ENCODE assay signal across 9 cellular contexts in genomic region chr17:27760069-27760885, GRCh38. TPM values are rescaled to one million over a fixed set of nuclear protein-coding genes. Genes with fewer than 3 reads are reported as not detected.
DNase-seq lines count a peak whose midpoint lies in the region; ATAC-seq and TF ChIP-seq lines count a peak whose summit lies in the region.
"Had no signal": no experiment of that assay in that cellular context is flagged by ENCODE, and none has a peak within 500 bp of the region (broad histone marks: within the 10 kb centered on the region; RNA-seq: fewer than 3 reads in every experiment).

No MANE protein-coding gene starts in this region.

- H3K9me2 ChIP-seq in SU-DHL-6 (replicated peaks; ENCODE audit: insufficient read depth, low read length) = no peaks in the 10 kb centered on the region

- H3K9me3 Mint-ChIP-seq in activated naive CD8-positive, alpha-beta T cell treated with anti-CD3 and anti-CD28 coated beads, Interleukin-2, amount 10 ng/mL, durations not matched to agents 7 days and 5 days = no peaks in the 10 kb centered on the region
- H3K9me3 Mint-ChIP-seq: T-helper 1 cell treated with Interleukin-12 subunit alpha and Interleukin-12 subunit beta and Interleukin-4 antibody, amounts not matched to agents 30 μg/mL and 1 μg/mL, for 36 hours had no signal

- H3K4me1 ChIP-seq in right atrium auricular region (no peaks in the 10 kb centered on the region), sigmoid colon (no peaks in the 10 kb centered on the region)

- H3K4me2 ChIP-seq in SU-DHL-6 (ENCODE audit: low read depth, low read length, poor library complexity, severe bottlenecking) = no peak overlapping the region

- WGBS in sigmoid colon, 2 donors = 58 to 59% methylated on average over 28 of the region's 28 CpGs

- no peaks in the 10 kb centered on the region for H3K36me3 Mint-ChIP-seq in activated naive CD8-positive, alpha-beta T cell treated with anti-CD3 and anti-CD28 coated beads, Interleukin-2, amount 10 ng/mL, durations not matched to agents 7 days and 5 days

- H3K4me3 Mint-ChIP-seq in activated naive CD8-positive, alpha-beta T cell treated with anti-CD3 and anti-CD28 coated beads, Interleukin-2, amount 10 ng/mL, durations not matched to agents 7 days and 5 days = no peak overlapping the region
- H3K4me3 Mint-ChIP-seq: T-helper 1 cell treated with Interleukin-12 subunit alpha and Interleukin-12 subunit beta and Interleukin-4 antibody, amounts not matched to agents 30 μg/mL and 1 μg/mL, for 36 hours had no signal

- H3K9ac ChIP-seq in SU-DHL-6 (ENCODE audit: low read length) = no peak overlapping the region

- H3K9me3 ChIP-seq in SU-DHL-6 (ENCODE audit: insufficient read depth, low read length) = no peaks in the 10 kb centered on the region
- no peaks in the 10 kb centered on the region for H3K9me3 ChIP-seq in right atrium auricular region
- no peaks in the 10 kb centered on the region for H3K9me3 ChIP-seq in sigmoid colon

- H3K27me3 ChIP-seq in SU-DHL-6 (ENCODE audit: low read length) (no peaks in the 10 kb centered on the region), right atrium auricular region (no peaks in the 10 kb centered on the region), sigmoid colon (no peaks in the 10 kb centered on the region)

- POLR2A ChIA-PET in activated naive CD8-positive, alpha-beta T cell treated with anti-CD3 and anti-CD28 coated beads, Interleukin-2, amount 10 ng/mL, durations not matched to agents 7 days and 5 days (lab: Charles Lee) = no interaction called here

- no peaks in the 10 kb centered on the region for H4K20me1 ChIP-seq in SU-DHL-6 (ENCODE audit: low read depth, low read length)

- DNase-seq in D341Med (ENCODE audit: low spot score) = peak; percentile 85
- peak; percentile 70 for DNase-seq in HK-2 (ENCODE audit: unreplicated experiment)
- DNase-seq in activated naive CD8-positive, alpha-beta T cell treated with anti-CD3 and anti-CD28 coated beads, Interleukin-2, amount 10 ng/mL, durations not matched to agents 7 days and 5 days = peak; percentile 79
- peak; percentile 67 for DNase-seq in right atrium auricular region (ENCODE audit: low spot score)
- no peak for DNase-seq in sigmoid colon

- H3K27ac ChIP-seq in SU-DHL-6 (ENCODE audit: low read depth, low read length) (no peak overlapping the region), right atrium auricular region (no peak overlapping the region), sigmoid colon (no peak overlapping the region)

- no peaks in the 10 kb centered on the region for H3F3A ChIP-seq in SU-DHL-6 (ENCODE audit: insufficient read depth)

- H3K4me3 ChIP-seq in SU-DHL-6 (ENCODE audit: insufficient read depth, low read length, poor library complexity, severe bottlenecking) (no peak overlapping the region), right atrium auricular region (no peak overlapping the region), sigmoid colon (no peak overlapping the region)

- TF ChIP-seq POLR2A in sigmoid colon (IDR thresholded peaks at IDR 0.05) = no peak

- no peak for TF ChIP-seq EP300 in sigmoid colon (IDR thresholded peaks at IDR 0.05)

- peak; percentile 47 for ATAC-seq in activated naive CD8-positive, alpha-beta T cell treated with anti-CD3 and anti-CD28 coated beads, Interleukin-2, amount 10 ng/mL, durations not matched to agents 7 days and 5 days (ENCODE audit: low read depth)
- no peak for ATAC-seq in GM18868 (IDR thresholded peaks at IDR 0.05; ENCODE audit: unreplicated experiment)
- no peak for ATAC-seq in HG03521 (IDR thresholded peaks at IDR 0.05; ENCODE audit: unreplicated experiment)

- H3K27me3 Mint-ChIP-seq in activated naive CD8-positive, alpha-beta T cell treated with anti-CD3 and anti-CD28 coated beads, Interleukin-2, amount 10 ng/mL, durations not matched to agents 7 days and 5 days = no peaks in the 10 kb centered on the region

- no peak overlapping the region for H2AFZ ChIP-seq in SU-DHL-6 (ENCODE audit: low read depth, low read length, severe bottlenecking)

- TF ChIP-seq CTCF in SU-DHL-6 (IDR thresholded peaks at IDR 0.05; ENCODE audit: insufficient read depth, low read length, poor library complexity, severe bottlenecking) (peak; percentile 93), right atrium auricular region (IDR thresholded peaks at IDR 0.05) (peak; percentile 95), sigmoid colon (IDR thresholded peaks at IDR 0.05) (peak in 3 of 4 experiments; percentile 72 to 83 (median 72))

- H3K4me1 Mint-ChIP-seq in activated naive CD8-positive, alpha-beta T cell treated with anti-CD3 and anti-CD28 coated beads, Interleukin-2, amount 10 ng/mL, durations not matched to agents 7 days and 5 days = no peaks in the 10 kb centered on the region

- no peaks in the 10 kb centered on the region for H3K79me2 ChIP-seq in SU-DHL-6 (ENCODE audit: insufficient read depth, low read length)

- no peak overlapping the region for H3K27ac Mint-ChIP-seq in activated naive CD8-positive, alpha-beta T cell treated with anti-CD3 and anti-CD28 coated beads, Interleukin-2, amount 10 ng/mL, durations not matched to agents 7 days and 5 days
- H3K27ac Mint-ChIP-seq: T-helper 1 cell treated with Interleukin-12 subunit alpha and Interleukin-12 subunit beta and Interleukin-4 antibody, amounts not matched to agents 30 μg/mL and 1 μg/mL, for 36 hours had no signal

- intact Hi-C loops in sigmoid colon (cut with DNase I) = no loop called here

- H3K36me3 ChIP-seq in SU-DHL-6 (ENCODE audit: low read length) (no peaks in the 10 kb centered on the region), right atrium auricular region (no peaks in the 10 kb centered on the region), sigmoid colon (no peaks in the 10 kb centered on the region)

RNA-seq across cellular contexts. Expression of gene NOS2, which starts 40.1 kb away (rescaled TPM):
- under 1 TPM; 0.09 to 0.30 TPM for total RNA-seq in activated naive CD8-positive, alpha-beta T cell treated with anti-CD3 and anti-CD28 coated beads, Interleukin-2, amount 10 ng/mL, durations not matched to agents 7 days and 5 days
- total RNA-seq in right atrium auricular region = under 1 TPM; 0.11 to 0.20 TPM
- total RNA-seq in sigmoid colon = under 1 TPM in 3 of 4 donors, not detected in 1; 0.16 to 0.83 (median 0.41) TPM
- polyA plus RNA-seq in sigmoid colon = 10 to 100 TPM in 1 of 3 donors, 1 to 10 TPM in 2; 3.6 to 94.0 (median 6.5) TPM
